In the genomic region with DNA sequence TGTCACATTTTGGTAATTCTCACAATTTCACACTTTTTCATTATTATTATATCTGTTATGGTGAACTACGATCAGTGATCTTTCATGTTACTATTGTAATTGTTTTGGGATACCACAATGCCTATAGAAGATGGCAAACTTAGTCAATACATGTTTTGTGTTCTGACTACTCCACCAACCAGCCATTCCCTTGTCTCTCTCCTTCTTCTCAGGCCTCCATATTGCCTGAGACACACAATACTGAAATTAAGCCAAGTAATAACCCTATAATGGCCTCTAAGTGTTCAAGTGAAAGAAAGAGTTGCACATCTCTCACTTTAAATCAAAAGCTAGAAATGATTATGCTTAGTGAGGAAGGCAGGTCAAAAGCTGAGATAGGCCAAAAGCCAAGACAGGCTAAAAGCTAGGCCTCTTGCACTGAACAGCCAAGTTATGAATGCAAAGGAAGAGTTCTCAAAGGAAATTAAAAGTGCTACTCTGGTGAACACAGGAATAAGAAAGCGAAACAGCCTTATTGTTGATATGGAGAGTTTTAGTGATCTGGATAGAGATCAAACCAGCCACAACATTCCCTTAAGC, we compare ENCODE assay signal across 17 cellular contexts.
DNase-seq lines count a peak whose midpoint lies in the region; ATAC-seq and TF ChIP-seq lines count a peak whose summit lies in the region.
"Had no signal": no experiment of that assay in that cellular context is flagged by ENCODE, and none has a peak within 500 bp of the region (broad histone marks: within the 10 kb centered on the region; RNA-seq: fewer than 3 reads in every experiment).

No MANE protein-coding gene starts in this region.

- H3K9me3 Mint-ChIP-seq in activated CD4-positive, alpha-beta T cell treated with anti-CD3 and anti-CD28 coated beads, Interleukin-2, amount 10 ng/mL, durations not matched to agents 7 days and 5 days = peaks cover 30% of the 10 kb centered on the region
- H3K9me3 Mint-ChIP-seq in activated naive CD8-positive, alpha-beta T cell treated with anti-CD3 and anti-CD28 coated beads for 36 hours = peaks cover 6% of the 10 kb centered on the region
- H3K9me3 Mint-ChIP-seq in activated naive CD8-positive, alpha-beta T cell treated with anti-CD3 and anti-CD28 coated beads, Interleukin-2, amount 50 U/mL, for 24 hours = peaks cover 21% of the 10 kb centered on the region
- peaks cover 31% of the 10 kb centered on the region for H3K9me3 Mint-ChIP-seq in activated T-helper 1 cell treated with anti-CD3 and anti-CD28 coated beads, Interleukin-12 subunit alpha, Interleukin-12 subunit beta, Interleukin-2, Interleukin-4 antibody, amounts not matched to agents 30 ng/mL and 10 ng/mL and 1 ng/mL, durations not matched to agents 14 hours and 24 hours and 36 hours
- H3K9me3 Mint-ChIP-seq in osteocyte (ENCODE audit: unreplicated experiment) = no peaks in the 10 kb centered on the region

- peaks cover 1% of the 10 kb centered on the region for H3K27me3 Mint-ChIP-seq in activated CD4-positive, alpha-beta T cell treated with anti-CD3 and anti-CD28 coated beads, Interleukin-2, amount 10 ng/mL, durations not matched to agents 7 days and 5 days
- no peaks in the 10 kb centered on the region for H3K27me3 Mint-ChIP-seq in activated naive CD8-positive, alpha-beta T cell treated with anti-CD3 and anti-CD28 coated beads for 36 hours
- H3K27me3 Mint-ChIP-seq in activated naive CD8-positive, alpha-beta T cell treated with anti-CD3 and anti-CD28 coated beads, Interleukin-2, amount 50 U/mL, for 24 hours = peaks cover 2% of the 10 kb centered on the region
- no peaks in the 10 kb centered on the region for H3K27me3 Mint-ChIP-seq in activated T-helper 1 cell treated with anti-CD3 and anti-CD28 coated beads, Interleukin-12 subunit alpha, Interleukin-12 subunit beta, Interleukin-2, Interleukin-4 antibody, amounts not matched to agents 30 ng/mL and 10 ng/mL and 1 ng/mL, durations not matched to agents 14 hours and 24 hours and 36 hours (ENCODE audit: insufficient read depth)
- H3K27me3 Mint-ChIP-seq in osteocyte (ENCODE audit: unreplicated experiment) = no peaks in the 10 kb centered on the region
- H3K27me3 Mint-ChIP-seq: CD4-positive, CD25-positive, alpha-beta regulatory T cell; IgD-negative memory B cell had no signal

- intact Hi-C loops in activated T-helper 1 cell treated with anti-CD3 and anti-CD28 coated beads, Interleukin-12 subunit alpha, Interleukin-12 subunit beta, Interleukin-2, Interleukin-4 antibody, amounts not matched to agents 30 ng/mL and 10 ng/mL and 1 ng/mL, durations not matched to agents 14 hours and 24 hours and 36 hours (cut with micrococcal nuclease) = loop anchor here (1.0 to 2.0 kb wide), 4 partner anchors 14 to 42 kb away; no protein-coding TSS in a partner anchor

- peaks cover 17% of the 10 kb centered on the region for H3K4me1 Mint-ChIP-seq in activated CD4-positive, alpha-beta T cell treated with anti-CD3 and anti-CD28 coated beads, Interleukin-2, amount 10 ng/mL, durations not matched to agents 7 days and 5 days
- peaks cover 7% of the 10 kb centered on the region for H3K4me1 Mint-ChIP-seq in activated naive CD8-positive, alpha-beta T cell treated with anti-CD3 and anti-CD28 coated beads for 36 hours
- no peaks in the 10 kb centered on the region for H3K4me1 Mint-ChIP-seq in activated naive CD8-positive, alpha-beta T cell treated with anti-CD3 and anti-CD28 coated beads, Interleukin-2, amount 50 U/mL, for 24 hours
- peaks cover 25% of the 10 kb centered on the region for H3K4me1 Mint-ChIP-seq in activated T-helper 1 cell treated with anti-CD3 and anti-CD28 coated beads, Interleukin-12 subunit alpha, Interleukin-12 subunit beta, Interleukin-2, Interleukin-4 antibody, amounts not matched to agents 30 ng/mL and 10 ng/mL and 1 ng/mL, durations not matched to agents 14 hours and 24 hours and 36 hours (ENCODE audit: low read depth)
- peaks cover 2% of the 10 kb centered on the region for H3K4me1 Mint-ChIP-seq in osteocyte (ENCODE audit: unreplicated experiment)
- H3K4me1 Mint-ChIP-seq: CD4-positive, CD25-positive, alpha-beta regulatory T cell; IgD-negative memory B cell had no signal

- no peak for DNase-seq in activated CD4-positive, alpha-beta T cell treated with anti-CD3 and anti-CD28 coated beads, Interleukin-2, amount 10 ng/mL, durations not matched to agents 7 days and 5 days
- DNase-seq in activated CD4-positive, alpha-beta T cell treated with anti-CD3 and anti-CD28 coated beads, Interleukin-2, amount 50 U/mL, for 1 hour = no peak
- DNase-seq in activated naive CD8-positive, alpha-beta T cell treated with anti-CD3 and anti-CD28 coated beads for 36 hours = no peak
- no peak for DNase-seq in activated naive CD8-positive, alpha-beta T cell treated with anti-CD3 and anti-CD28 coated beads, Interleukin-2, amount 50 U/mL, for 24 hours
- no peak for DNase-seq in activated T-helper 1 cell treated with anti-CD3 and anti-CD28 coated beads, Interleukin-12 subunit alpha, Interleukin-12 subunit beta, Interleukin-2, Interleukin-4 antibody, amounts not matched to agents 30 ng/mL and 10 ng/mL and 1 ng/mL, durations not matched to agents 14 hours and 24 hours and 36 hours (ENCODE audit: low spot score)
- DNase-seq in GM19238 (ENCODE audit: insufficient read length, low spot score) (no peak), osteocyte (ENCODE audit: extremely low spot score, unreplicated experiment) (no peak)
- DNase-seq: CD4-positive, CD25-positive, alpha-beta regulatory T cell; NCI-H1048; NCI-H1417; NCI-H1694; NCI-H2029 treated with DMSO at 0.1 percent for 48 hours; NCI-H446 treated with DMSO at 0.1 percent for 48 hours; NCI-H526; Right ventricle myocardium superior; RPMI8226 had no signal

- H3K27ac Mint-ChIP-seq in activated CD4-positive, alpha-beta T cell treated with anti-CD3 and anti-CD28 coated beads, Interleukin-2, amount 10 ng/mL, durations not matched to agents 7 days and 5 days = peak overlapping the region; percentile 73
- H3K27ac Mint-ChIP-seq in activated naive CD8-positive, alpha-beta T cell treated with anti-CD3 and anti-CD28 coated beads for 36 hours = peak overlapping the region; percentile 44
- H3K27ac Mint-ChIP-seq in activated naive CD8-positive, alpha-beta T cell treated with anti-CD3 and anti-CD28 coated beads, Interleukin-2, amount 50 U/mL, for 24 hours = no peak overlapping the region
- H3K27ac Mint-ChIP-seq in activated T-helper 1 cell treated with anti-CD3 and anti-CD28 coated beads, Interleukin-12 subunit alpha, Interleukin-12 subunit beta, Interleukin-2, Interleukin-4 antibody, amounts not matched to agents 30 ng/mL and 10 ng/mL and 1 ng/mL, durations not matched to agents 14 hours and 24 hours and 36 hours = peak overlapping the region; percentile 52
- no peak overlapping the region for H3K27ac Mint-ChIP-seq in osteocyte (ENCODE audit: unreplicated experiment)
- H3K27ac Mint-ChIP-seq: CD4-positive, CD25-positive, alpha-beta regulatory T cell; IgD-negative memory B cell had no signal

- POLR2A ChIA-PET in activated CD4-positive, alpha-beta T cell treated with anti-CD3 and anti-CD28 coated beads, Interleukin-2, amount 10 ng/mL, durations not matched to agents 7 days and 5 days (lab: Charles Lee) = no interaction called here

- H3K4me3 Mint-ChIP-seq in activated CD4-positive, alpha-beta T cell treated with anti-CD3 and anti-CD28 coated beads, Interleukin-2, amount 10 ng/mL, durations not matched to agents 7 days and 5 days = no peak overlapping the region
- H3K4me3 Mint-ChIP-seq in activated naive CD8-positive, alpha-beta T cell treated with anti-CD3 and anti-CD28 coated beads for 36 hours = no peak overlapping the region
- H3K4me3 Mint-ChIP-seq in activated naive CD8-positive, alpha-beta T cell treated with anti-CD3 and anti-CD28 coated beads, Interleukin-2, amount 50 U/mL, for 24 hours = no peak overlapping the region
- H3K4me3 Mint-ChIP-seq in activated T-helper 1 cell treated with anti-CD3 and anti-CD28 coated beads, Interleukin-12 subunit alpha, Interleukin-12 subunit beta, Interleukin-2, Interleukin-4 antibody, amounts not matched to agents 30 ng/mL and 10 ng/mL and 1 ng/mL, durations not matched to agents 14 hours and 24 hours and 36 hours = no peak overlapping the region
- no peak overlapping the region for H3K4me3 Mint-ChIP-seq in osteocyte (ENCODE audit: unreplicated experiment)
- H3K4me3 Mint-ChIP-seq: CD4-positive, CD25-positive, alpha-beta regulatory T cell; IgD-negative memory B cell had no signal

- peaks cover 27% of the 10 kb centered on the region for H3K36me3 Mint-ChIP-seq in activated CD4-positive, alpha-beta T cell treated with anti-CD3 and anti-CD28 coated beads, Interleukin-2, amount 10 ng/mL, durations not matched to agents 7 days and 5 days (ENCODE audit: low read depth)
- H3K36me3 Mint-ChIP-seq in activated naive CD8-positive, alpha-beta T cell treated with anti-CD3 and anti-CD28 coated beads for 36 hours = peaks cover 26% of the 10 kb centered on the region
- H3K36me3 Mint-ChIP-seq in activated naive CD8-positive, alpha-beta T cell treated with anti-CD3 and anti-CD28 coated beads, Interleukin-2, amount 50 U/mL, for 24 hours (ENCODE audit: low read depth) = peaks cover 3% of the 10 kb centered on the region
- H3K36me3 Mint-ChIP-seq in activated T-helper 1 cell treated with anti-CD3 and anti-CD28 coated beads, Interleukin-12 subunit alpha, Interleukin-12 subunit beta, Interleukin-2, Interleukin-4 antibody, amounts not matched to agents 30 ng/mL and 10 ng/mL and 1 ng/mL, durations not matched to agents 14 hours and 24 hours and 36 hours (ENCODE audit: low read depth) = peaks cover 9% of the 10 kb centered on the region
- H3K36me3 Mint-ChIP-seq in osteocyte (ENCODE audit: unreplicated experiment) = peaks cover 10% of the 10 kb centered on the region
- H3K36me3 Mint-ChIP-seq: IgD-negative memory B cell had no signal

- no peak for ATAC-seq in activated naive CD8-positive, alpha-beta T cell treated with anti-CD3 and anti-CD28 coated beads, Interleukin-2, amount 50 U/mL, for 24 hours

- CTCF ChIA-PET in activated CD4-positive, alpha-beta T cell treated with anti-CD3 and anti-CD28 coated beads, Interleukin-2, amount 10 ng/mL, durations not matched to agents 7 days and 5 days (lab: Charles Lee) = interaction anchor here (0.6 to 0.9 kb wide), 2 partner anchors 14 to 605 kb away, joined by 3 read pairs; no protein-coding TSS in a partner anchor

- TF ChIP-seq CTCF in osteocyte (IDR thresholded peaks at IDR 0.05) = no peak

Comparison
In these comparisons a context has a peak if more than half of its experiments do, and no peak if none do; other contexts are left out.
1. H3K27ac Mint-ChIP-seq: peak in activated CD4-positive, alpha-beta T cell treated with anti-CD3 and anti-CD28 coated beads, Interleukin-2, amount 10 ng/mL, durations not matched to agents 7 days and 5 days (single experiment), activated naive CD8-positive, alpha-beta T cell treated with anti-CD3 and anti-CD28 coated beads for 36 hours (single experiment) and activated T-helper 1 cell treated with anti-CD3 and anti-CD28 coated beads, Interleukin-12 subunit alpha, Interleukin-12 subunit beta, Interleukin-2, Interleukin-4 antibody, amounts not matched to agents 30 ng/mL and 10 ng/mL and 1 ng/mL, durations not matched to agents 14 hours and 24 hours and 36 hours (single experiment); none in activated naive CD8-positive, alpha-beta T cell treated with anti-CD3 and anti-CD28 coated beads, Interleukin-2, amount 50 U/mL, for 24 hours (single experiment) and osteocyte (single experiment).